ENCODE assay signal across 20 cellular contexts in the genomic region with DNA sequence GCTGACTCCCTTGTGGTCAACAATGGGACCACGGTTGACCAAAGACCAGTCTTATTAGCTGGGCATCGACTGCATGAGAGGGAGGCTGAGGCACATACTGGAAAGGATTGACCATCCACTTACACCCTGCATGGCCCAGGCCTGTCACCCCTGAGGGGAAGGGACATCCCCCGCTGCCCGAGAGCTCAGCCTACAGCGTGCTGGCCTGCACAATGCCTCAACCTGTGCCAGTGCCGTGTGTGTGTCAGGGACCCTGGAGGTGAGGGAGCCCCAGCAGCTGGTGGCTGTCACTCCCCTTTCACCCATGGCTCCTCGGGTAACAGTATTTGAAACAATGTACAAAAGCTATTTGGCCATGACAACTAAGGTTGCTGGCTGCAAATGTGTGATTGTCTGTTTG.
A peak's percentile ranks its signal among the peaks of the same experiment; 100 is the strongest.
DNase-seq lines count a peak whose midpoint lies in the region; ATAC-seq and TF ChIP-seq lines count a peak whose summit lies in the region.
"Had no signal": no experiment of that assay in that cellular context is flagged by ENCODE, and none has a peak within 500 bp of the region (broad histone marks: within the 10 kb centered on the region; RNA-seq: fewer than 3 reads in every experiment).

No MANE protein-coding gene starts in this region.

- H3K27ac ChIP-seq in naive thymus-derived CD4-positive, alpha-beta T cell (ENCODE audit: low read depth, low read length) = no peak overlapping the region
- H3K27ac ChIP-seq in upper lobe of right lung = no peak overlapping the region
- H3K27ac ChIP-seq: 22Rv1; A549; BLaER1 treated with 17β-estradiol and CSF1 and Interleukin-3, amounts not matched to agents 10 nM and 100 nM; C4-2B had no signal

- no peaks in the 10 kb centered on the region for H3K36me3 ChIP-seq in naive thymus-derived CD4-positive, alpha-beta T cell (ENCODE audit: control insufficient read depth in 2 of 3, insufficient read depth in 3 of 3, low read length in 3 of 3)
- H3K36me3 ChIP-seq in upper lobe of right lung = no peaks in the 10 kb centered on the region
- H3K36me3 ChIP-seq: BLaER1 treated with 17β-estradiol and CSF1 and Interleukin-3, amounts not matched to agents 10 nM and 100 nM had no signal

- TF ChIP-seq CTCF in upper lobe of right lung (IDR thresholded peaks at IDR 0.05) = no peak

- no peaks in the 10 kb centered on the region for H3K9me3 Mint-ChIP-seq in activated naive CD8-positive, alpha-beta T cell treated with anti-CD3 and anti-CD28 coated beads, Interleukin-2, amount 50 U/mL, for 24 hours
- H3K9me3 Mint-ChIP-seq in activated naive CD8-positive, alpha-beta T cell treated with anti-CD3 and anti-CD28 coated beads for 36 hours = no peaks in the 10 kb centered on the region
- peaks cover 0 to 1% (median 0%) of the 10 kb centered on the region in 11 donors for H3K9me3 Mint-ChIP-seq in naive thymus-derived CD4-positive, alpha-beta T cell
- H3K9me3 Mint-ChIP-seq: CD4-positive, alpha-beta T cell; CD8-positive, alpha-beta T cell had no signal

- intact Hi-C loops in naive thymus-derived CD4-positive, alpha-beta T cell (cut with micrococcal nuclease) = no loop called here
- intact Hi-C loops in upper lobe of right lung (cut with DNase I) = no loop called here

- no peak for DNase-seq in activated naive CD8-positive, alpha-beta T cell treated with anti-CD3 and anti-CD28 coated beads, Interleukin-2, amount 50 U/mL, for 24 hours
- DNase-seq in activated naive CD8-positive, alpha-beta T cell treated with anti-CD3 and anti-CD28 coated beads for 36 hours = no peak
- no peak for DNase-seq in naive thymus-derived CD4-positive, alpha-beta T cell
- peak; percentile 38 for DNase-seq in pons (ENCODE audit: low spot score)
- DNase-seq in upper lobe of right lung = no peak
- DNase-seq in NCI-H82 treated with DMSO at 0.1 percent for 48 hours (lab: John Stamatoyannopoulos, UW; ENCODE audit: unreplicated experiment) = no peak
- DNase-seq in activated T-cell treated with anti-CD3 and anti-CD28 coated beads, Interleukin-2, amount 50 U/mL, for 1 hour = no peak
- DNase-seq: AML-193; Caco-2; Calu3; CD4-positive, alpha-beta T cell; CD8-positive, alpha-beta T cell; DMS79 treated with DMSO at 0.1 percent for 48 hours; GF-D8 had no signal

- no peak overlapping the region for H3K4me3 ChIP-seq in naive thymus-derived CD4-positive, alpha-beta T cell (ENCODE audit: low read length)
- H3K4me3 ChIP-seq in upper lobe of right lung = no peak overlapping the region
- H3K4me3 ChIP-seq: A549; BLaER1 treated with 17β-estradiol and CSF1 and Interleukin-3, amounts not matched to agents 10 nM and 100 nM had no signal

- POLR2A ChIA-PET in naive thymus-derived CD4-positive, alpha-beta T cell (lab: Charles Lee) = no interaction called here

- no peaks in the 10 kb centered on the region for H3K4me1 Mint-ChIP-seq in activated naive CD8-positive, alpha-beta T cell treated with anti-CD3 and anti-CD28 coated beads, Interleukin-2, amount 50 U/mL, for 24 hours
- no peaks in the 10 kb centered on the region for H3K4me1 Mint-ChIP-seq in activated naive CD8-positive, alpha-beta T cell treated with anti-CD3 and anti-CD28 coated beads for 36 hours
- H3K4me1 Mint-ChIP-seq in naive thymus-derived CD4-positive, alpha-beta T cell = no peaks in the 10 kb centered on the region
- H3K4me1 Mint-ChIP-seq: B cell had no signal

- CTCF ChIA-PET in naive thymus-derived CD4-positive, alpha-beta T cell (lab: Charles Lee) = no interaction called here

- no peak overlapping the region for H3K27ac Mint-ChIP-seq in activated naive CD8-positive, alpha-beta T cell treated with anti-CD3 and anti-CD28 coated beads, Interleukin-2, amount 50 U/mL, for 24 hours
- H3K27ac Mint-ChIP-seq in activated naive CD8-positive, alpha-beta T cell treated with anti-CD3 and anti-CD28 coated beads for 36 hours = no peak overlapping the region
- H3K27ac Mint-ChIP-seq in naive thymus-derived CD4-positive, alpha-beta T cell = no peak overlapping the region
- H3K27ac Mint-ChIP-seq: B cell; CD4-positive, alpha-beta T cell; CD8-positive, alpha-beta T cell had no signal

- H3K4me1 ChIP-seq in naive thymus-derived CD4-positive, alpha-beta T cell (ENCODE audit: control insufficient read depth in 2 of 2, insufficient read depth in 2 of 2, low read length in 2 of 2) = no peaks in the 10 kb centered on the region
- H3K4me1 ChIP-seq in upper lobe of right lung = no peaks in the 10 kb centered on the region
- H3K4me1 ChIP-seq: Caco-2 had no signal

- ATAC-seq in activated naive CD8-positive, alpha-beta T cell treated with anti-CD3 and anti-CD28 coated beads, Interleukin-2, amount 50 U/mL, for 24 hours = peak; percentile 42
- ATAC-seq in naive thymus-derived CD4-positive, alpha-beta T cell = peak; percentile 20
- ATAC-seq in upper lobe of right lung = peak; percentile 41
- ATAC-seq in SK-N-SH treated with all-trans-retinoic acid at 6 μM for 48 hours = no peak; the same call in 2 of the 3 replicates
- ATAC-seq: A549; CD8-positive, alpha-beta T cell had no signal

- H3K27me3 Mint-ChIP-seq in activated naive CD8-positive, alpha-beta T cell treated with anti-CD3 and anti-CD28 coated beads, Interleukin-2, amount 50 U/mL, for 24 hours = peaks cover 1% of the 10 kb centered on the region
- peaks cover 3% of the 10 kb centered on the region for H3K27me3 Mint-ChIP-seq in activated naive CD8-positive, alpha-beta T cell treated with anti-CD3 and anti-CD28 coated beads for 36 hours
- peaks cover 0 to 23% (median 17%) of the 10 kb centered on the region in 5 donors for H3K27me3 Mint-ChIP-seq in naive thymus-derived CD4-positive, alpha-beta T cell

- no peaks in the 10 kb centered on the region for H3K36me3 Mint-ChIP-seq in activated naive CD8-positive, alpha-beta T cell treated with anti-CD3 and anti-CD28 coated beads, Interleukin-2, amount 50 U/mL, for 24 hours (ENCODE audit: low read depth)
- H3K36me3 Mint-ChIP-seq in activated naive CD8-positive, alpha-beta T cell treated with anti-CD3 and anti-CD28 coated beads for 36 hours = no peaks in the 10 kb centered on the region
- H3K36me3 Mint-ChIP-seq in naive thymus-derived CD4-positive, alpha-beta T cell = no peaks in the 10 kb centered on the region
- H3K36me3 Mint-ChIP-seq: CD8-positive, alpha-beta T cell had no signal

- H3K4me3 Mint-ChIP-seq in activated naive CD8-positive, alpha-beta T cell treated with anti-CD3 and anti-CD28 coated beads, Interleukin-2, amount 50 U/mL, for 24 hours = no peak overlapping the region
- no peak overlapping the region for H3K4me3 Mint-ChIP-seq in activated naive CD8-positive, alpha-beta T cell treated with anti-CD3 and anti-CD28 coated beads for 36 hours
- no peak overlapping the region for H3K4me3 Mint-ChIP-seq in naive thymus-derived CD4-positive, alpha-beta T cell
- H3K4me3 Mint-ChIP-seq: B cell; CD4-positive, alpha-beta T cell; CD8-positive, alpha-beta T cell had no signal

- H3K9me3 ChIP-seq in naive thymus-derived CD4-positive, alpha-beta T cell (ENCODE audit: control insufficient read depth in 2 of 3, low read length in 3 of 3) = no peaks in the 10 kb centered on the region
- H3K9me3 ChIP-seq in upper lobe of right lung = no peaks in the 10 kb centered on the region
- H3K9me3 ChIP-seq: A549; BLaER1 treated with 17β-estradiol and CSF1 and Interleukin-3, amounts not matched to agents 10 nM and 100 nM; Caco-2 had no signal

- no peaks in the 10 kb centered on the region for H3K27me3 ChIP-seq in naive thymus-derived CD4-positive, alpha-beta T cell (ENCODE audit: control insufficient read depth in 2 of 2, insufficient read depth in 2 of 2, low read length in 2 of 2)
- H3K27me3 ChIP-seq in upper lobe of right lung = no peaks in the 10 kb centered on the region
- H3K27me3 ChIP-seq: BLaER1 treated with 17β-estradiol and CSF1 and Interleukin-3, amounts not matched to agents 10 nM and 100 nM had no signal

TF ChIP-seq in SK-N-SH treated with all-trans-retinoic acid at 6 μM for 48 hours, 23 proteins besides CTCF, POLR2A, EP300 and RAD21 (continues in another document):
- no peak for TF ChIP-seq ZNF70 (CRISPR knock-in tag; IDR thresholded peaks at IDR 0.05)
- TF ChIP-seq CSRNP3 (CRISPR knock-in tag; IDR thresholded peaks at IDR 0.05) = no peak
- no peak for TF ChIP-seq SNAI2 (CRISPR knock-in tag; IDR thresholded peaks at IDR 0.05)
- no peak for TF ChIP-seq ARNTL (CRISPR knock-in tag; IDR thresholded peaks at IDR 0.05; ENCODE audit: borderline replicate concordance, low read depth)
- no peak for TF ChIP-seq ZNF8 (CRISPR knock-in tag; IDR thresholded peaks at IDR 0.05)
- no peak for TF ChIP-seq PPARA (CRISPR knock-in tag; IDR thresholded peaks at IDR 0.05; ENCODE audit: borderline replicate concordance)
- TF ChIP-seq ISL1 (CRISPR knock-in tag; IDR thresholded peaks at IDR 0.05) = no peak
- TF ChIP-seq CSDC2 (CRISPR knock-in tag; IDR thresholded peaks at IDR 0.05) = no peak
- TF ChIP-seq TOX (CRISPR knock-in tag; IDR thresholded peaks at IDR 0.05; ENCODE audit: borderline replicate concordance) = no peak
- TF ChIP-seq GLIS3 (CRISPR knock-in tag; IDR thresholded peaks at IDR 0.05) = no peak
- no peak for TF ChIP-seq RARB (CRISPR knock-in tag; IDR thresholded peaks at IDR 0.05)
- TF ChIP-seq ESRRG (CRISPR knock-in tag; IDR thresholded peaks at IDR 0.05) = no peak
